Comparison of ENCODE assay signal across 11 cellular contexts in genomic region chr6:157962601-157963084, GRCh38. TPM values are rescaled to one million over a fixed set of nuclear protein-coding genes. Genes with fewer than 3 reads are reported as not detected.
DNase-seq lines count a peak whose midpoint lies in the region; ATAC-seq, FAIRE-seq and TF ChIP-seq lines count a peak whose summit lies in the region.
"Had no signal": no experiment of that assay in that cellular context is flagged by ENCODE, and none has a peak within 500 bp of the region (broad histone marks: within the 10 kb centered on the region; RNA-seq: fewer than 3 reads in every experiment).

No MANE protein-coding gene starts in this region.

- H3K27ac ChIP-seq in endothelial cell of umbilical vein (ENCODE audit: insufficient read depth, low read depth, low read length) = peak overlapping the region; percentile 50
- H3K27ac ChIP-seq: SK-N-MC had no signal

- no peak overlapping the region for H3K4me3 ChIP-seq in endothelial cell of umbilical vein (replicated peaks in 1 of 3; ENCODE audit: insufficient read depth in 1 of 3, low read depth in 1 of 3, low read length in 3 of 3)
- H3K4me3 ChIP-seq: SK-N-MC had no signal

- no peaks in the 10 kb centered on the region for H3K9me3 ChIP-seq in endothelial cell of umbilical vein (replicated peaks; ENCODE audit: control insufficient read depth, insufficient read depth, low read length)

- no peaks in the 10 kb centered on the region for H3K27me3 Mint-ChIP-seq in activated T-cell treated with anti-CD3 and anti-CD28 coated beads, Interleukin-2, amount 50 U/mL, for 24 hours
- H3K27me3 Mint-ChIP-seq in activated CD8-positive, alpha-beta T cell treated with anti-CD3 and anti-CD28 coated beads for 36 hours = no peaks in the 10 kb centered on the region
- H3K27me3 Mint-ChIP-seq in stimulated activated naive CD8-positive, alpha-beta T cell treated with anti-CD3 and anti-CD28 coated beads, Interleukin-15, amount 100 ng/mL, for 72 hours = peaks cover 7% of the 10 kb centered on the region

- peak; percentile 88 for FAIRE-seq in endothelial cell of umbilical vein (lab: Jason Lieb, UNC)
- FAIRE-seq: GM19239 had no signal

- intact Hi-C loops in activated CD8-positive, alpha-beta T cell treated with anti-CD3 and anti-CD28 coated beads for 36 hours (cut with micrococcal nuclease) = no loop called here
- intact Hi-C loops in endothelial cell of umbilical vein (cut with micrococcal nuclease) = no loop called here

- peak; percentile 46 for DNase-seq in activated T-cell treated with anti-CD3 and anti-CD28 coated beads, Interleukin-2, amount 50 U/mL, for 24 hours
- DNase-seq in activated T-cell treated with anti-CD3 and anti-CD28 coated beads, Interleukin-2, amount 50 U/mL, for 1 hour = no peak
- DNase-seq in activated CD8-positive, alpha-beta T cell treated with anti-CD3 and anti-CD28 coated beads for 36 hours = peak; percentile 46
- DNase-seq in endothelial cell of umbilical vein (ENCODE audit: low read depth, low spot score) (peak; percentile 80), omental fat pad (ENCODE audit: low spot score) (no peak), NCI-H1436 treated with DMSO at 0.1 percent for 48 hours (lab: John Stamatoyannopoulos, UW) (no peak)
- DNase-seq in stimulated activated naive CD8-positive, alpha-beta T cell treated with anti-CD3 and anti-CD28 coated beads, Interleukin-15, amount 100 ng/mL, for 72 hours = peak in 1 of 2 donors; percentile 28
- DNase-seq: activated gamma-delta T cell treated with Interleukin-2 at 50 U/mL for 16 hours had no signal

- peaks cover 27% of the 10 kb centered on the region for H3K4me1 Mint-ChIP-seq in activated T-cell treated with anti-CD3 and anti-CD28 coated beads, Interleukin-2, amount 50 U/mL, for 24 hours (ENCODE audit: low read depth)
- peaks cover 20% of the 10 kb centered on the region for H3K4me1 Mint-ChIP-seq in activated CD8-positive, alpha-beta T cell treated with anti-CD3 and anti-CD28 coated beads for 36 hours (ENCODE audit: low read depth)
- H3K4me1 Mint-ChIP-seq in stimulated activated naive CD8-positive, alpha-beta T cell treated with anti-CD3 and anti-CD28 coated beads, Interleukin-15, amount 100 ng/mL, for 72 hours = peaks cover 29% of the 10 kb centered on the region

- peaks cover 16% of the 10 kb centered on the region for H3K9me3 Mint-ChIP-seq in activated T-cell treated with anti-CD3 and anti-CD28 coated beads, Interleukin-2, amount 50 U/mL, for 24 hours
- peaks cover 18% of the 10 kb centered on the region for H3K9me3 Mint-ChIP-seq in activated CD8-positive, alpha-beta T cell treated with anti-CD3 and anti-CD28 coated beads for 36 hours
- peaks cover 23 to 27% of the 10 kb centered on the region in 2 donors for H3K9me3 Mint-ChIP-seq in stimulated activated naive CD8-positive, alpha-beta T cell treated with anti-CD3 and anti-CD28 coated beads, Interleukin-15, amount 100 ng/mL, for 72 hours

- TF ChIP-seq CTCF in activated CD8-positive, alpha-beta T cell treated with anti-CD3 and anti-CD28 coated beads for 36 hours (IDR thresholded peaks at IDR 0.05) = no peak
- TF ChIP-seq CTCF in endothelial cell of umbilical vein (IDR thresholded peaks at IDR 0.05; ENCODE audit: extremely low read depth in 1 of 2, insufficient read depth in 1 of 2, low read depth in 1 of 2, low read length in 2 of 2) = no peak
- TF ChIP-seq CTCF in omental fat pad (IDR thresholded peaks at IDR 0.05) = no peak

- peak; percentile 84 for ATAC-seq in activated CD8-positive, alpha-beta T cell treated with anti-CD3 and anti-CD28 coated beads for 36 hours
- ATAC-seq in stimulated activated naive CD8-positive, alpha-beta T cell treated with anti-CD3 and anti-CD28 coated beads, Interleukin-15, amount 100 ng/mL, for 72 hours = peak; percentile 88
- ATAC-seq in GM19455 (IDR thresholded peaks at IDR 0.05; ENCODE audit: unreplicated experiment) (no peak), omental fat pad (ENCODE audit: low FRiP score) (no peak)

- no peak for TF ChIP-seq POLR2A in endothelial cell of umbilical vein (IDR thresholded peaks at IDR 0.05; ENCODE audit: low read depth, low read length)

- BruUV-seq in endothelial cell of umbilical vein (replicated peaks; lab: Mats Ljungman, UMichigan) = no TSS peak

- H3K4me2 ChIP-seq in endothelial cell of umbilical vein (ENCODE audit: insufficient read depth, low read length) = peak overlapping the region; percentile 7

- no peak overlapping the region for H3K9ac ChIP-seq in endothelial cell of umbilical vein (replicated peaks; ENCODE audit: extremely low read depth, insufficient read depth, low read length)

- peaks cover 5% of the 10 kb centered on the region for H3K36me3 Mint-ChIP-seq in activated T-cell treated with anti-CD3 and anti-CD28 coated beads, Interleukin-2, amount 50 U/mL, for 24 hours (ENCODE audit: low read depth)
- peaks cover 14% of the 10 kb centered on the region for H3K36me3 Mint-ChIP-seq in activated CD8-positive, alpha-beta T cell treated with anti-CD3 and anti-CD28 coated beads for 36 hours (ENCODE audit: low read depth)

- H4K20me1 ChIP-seq in endothelial cell of umbilical vein (replicated peaks; ENCODE audit: control insufficient read depth, extremely low read depth, insufficient read depth, low read length) = no peaks in the 10 kb centered on the region

- peak overlapping the region; percentile 86 for H2AFZ ChIP-seq in endothelial cell of umbilical vein (ENCODE audit: low read depth, low read length)

- POLR2A ChIA-PET in activated CD8-positive, alpha-beta T cell treated with anti-CD3 and anti-CD28 coated beads for 36 hours (lab: Charles Lee) = interaction anchor here (1.5 kb wide), 1 partner anchor 20 kb away, joined by 4 read pairs; no protein-coding TSS in a partner anchor
- POLR2A ChIA-PET in endothelial cell of umbilical vein (lab: Charles Lee) = interaction anchor here (0.6 to 1.0 kb wide), 2 partner anchors 20 to 64 kb away, joined by 3 read pairs; no protein-coding TSS in a partner anchor

- H3K79me2 ChIP-seq in endothelial cell of umbilical vein (ENCODE audit: control insufficient read depth, insufficient read depth, low read length) = no peaks in the 10 kb centered on the region

- dilution Hi-C loops in endothelial cell of umbilical vein (cut with MboI; ENCODE audit: extremely low pct_ligation_motif_present, low sequenced_read_pairs) = no loop called here

- CTCF ChIA-PET in activated CD8-positive, alpha-beta T cell treated with anti-CD3 and anti-CD28 coated beads for 36 hours (lab: Charles Lee) = interaction anchor here (1.0 to 1.7 kb wide), 3 partner anchors 9 to 64 kb away, joined by 4 to 7 read pairs (median 5); no protein-coding TSS in a partner anchor
- CTCF ChIA-PET in endothelial cell of umbilical vein (lab: Charles Lee) = interaction anchor here (0.6 to 2.6 kb wide), 7 partner anchors 9 to 108 kb away, joined by 3 to 10 read pairs (median 4); no protein-coding TSS in a partner anchor

- H3K4me1 ChIP-seq in endothelial cell of umbilical vein (ENCODE audit: control insufficient read depth, extremely low read depth, insufficient read depth, low read length) = peaks cover 9% of the 10 kb centered on the region

- peak overlapping the region; percentile 41 for H3K4me3 Mint-ChIP-seq in activated T-cell treated with anti-CD3 and anti-CD28 coated beads, Interleukin-2, amount 50 U/mL, for 24 hours
- peak overlapping the region; percentile 59 for H3K4me3 Mint-ChIP-seq in activated CD8-positive, alpha-beta T cell treated with anti-CD3 and anti-CD28 coated beads for 36 hours
- H3K4me3 Mint-ChIP-seq in stimulated activated naive CD8-positive, alpha-beta T cell treated with anti-CD3 and anti-CD28 coated beads, Interleukin-15, amount 100 ng/mL, for 72 hours = peak overlapping the region; percentile 73 to 83

- H3K36me3 ChIP-seq in endothelial cell of umbilical vein (ENCODE audit: control insufficient read depth in 2 of 2, extremely low read depth in 1 of 2, insufficient read depth in 2 of 2, low read length in 2 of 2) = no peaks in the 10 kb centered on the region

- H3K27me3 ChIP-seq in endothelial cell of umbilical vein (ENCODE audit: control insufficient read depth in 2 of 2, insufficient read depth in 2 of 2, low read length in 2 of 2) = no peaks in the 10 kb centered on the region

- peak overlapping the region; percentile 85 for H3K27ac Mint-ChIP-seq in activated T-cell treated with anti-CD3 and anti-CD28 coated beads, Interleukin-2, amount 50 U/mL, for 24 hours
- H3K27ac Mint-ChIP-seq in activated CD8-positive, alpha-beta T cell treated with anti-CD3 and anti-CD28 coated beads for 36 hours = peak overlapping the region; percentile 88
- peak overlapping the region; percentile 83 to 96 for H3K27ac Mint-ChIP-seq in stimulated activated naive CD8-positive, alpha-beta T cell treated with anti-CD3 and anti-CD28 coated beads, Interleukin-15, amount 100 ng/mL, for 72 hours

- H3K9me1 ChIP-seq in endothelial cell of umbilical vein (replicated peaks; ENCODE audit: control insufficient read depth, extremely low read depth, insufficient read depth, low read length) = no peaks in the 10 kb centered on the region

TF ChIP-seq in endothelial cell of umbilical vein, 7 proteins besides CTCF, POLR2A, EP300 and RAD21:
- TF ChIP-seq EZH2 (IDR thresholded peaks at IDR 0.05; ENCODE audit: borderline replicate concordance, low read depth, low read length, severe bottlenecking) (no peak), MYC (IDR thresholded peaks at IDR 0.05; ENCODE audit: low read depth, low read length) (no peak), MAX (IDR thresholded peaks at IDR 0.05; ENCODE audit: insufficient read depth, insufficient read length) (no peak), GATA2 (IDR thresholded peaks at IDR 0.05; ENCODE audit: insufficient read depth, insufficient read length, low read depth, low read length) (peak; percentile 12), JUN (IDR thresholded peaks at IDR 0.05; ENCODE audit: borderline replicate concordance, insufficient read depth, insufficient read length, low read depth) (no peak), FOS (IDR thresholded peaks at IDR 0.05; ENCODE audit: borderline replicate concordance, insufficient read depth, low read length) (peak; percentile 36), POLR2AphosphoS5 (IDR thresholded peaks at IDR 0.05; ENCODE audit: insufficient read depth, low read depth, low read length) (no peak)

RNA-seq across cellular contexts. Expression of gene SYNJ2, which starts 19.0 kb away (rescaled TPM):
- 10 to 100 TPM; 27.7 to 28.5 TPM for total RNA-seq in activated CD8-positive, alpha-beta T cell treated with anti-CD3 and anti-CD28 coated beads for 36 hours
- total RNA-seq in endothelial cell of umbilical vein (71.8 and 78.2 TPM in 2 replicates), omental fat pad (10 to 100 TPM in 1 of 4 donors, 1 to 10 TPM in 3; 2.3 to 27.6 (median 6.4) TPM)
- polyA plus RNA-seq in endothelial cell of umbilical vein = 32.4 and 35.1 TPM in 2 replicates
- 42.1 and 44.6 TPM in 2 replicates for polyA plus RNA-seq in endothelial cell of umbilical vein (2011; cell fraction: cytosol; rRNA removed)
- polyA plus RNA-seq in endothelial cell of umbilical vein (2011; cell fraction: nucleus; rRNA removed) = 85.0 and 90.0 TPM in 2 replicates
- 28.3 and 54.5 TPM in 2 replicates for polyA plus RNA-seq in endothelial cell of umbilical vein (2012)
- 76.8 and 82.3 TPM in 2 replicates for polyA minus RNA-seq in endothelial cell of umbilical vein
- polyA minus RNA-seq in endothelial cell of umbilical vein (2011; cell fraction: cytosol; rRNA and poly(A)+ RNA removed) = 12.2 TPM
- 77.9 and 82.2 TPM in 2 replicates for polyA minus RNA-seq in endothelial cell of umbilical vein (2011; cell fraction: nucleus; rRNA and poly(A)+ RNA removed)

Comparison
In these comparisons a context has a peak if more than half of its experiments do, and no peak if none do; other contexts are left out.
1. DNase-seq: peak in activated T-cell treated with anti-CD3 and anti-CD28 coated beads, Interleukin-2, amount 50 U/mL, for 24 hours (single experiment), activated CD8-positive, alpha-beta T cell treated with anti-CD3 and anti-CD28 coated beads for 36 hours (single experiment) and endothelial cell of umbilical vein (single experiment); none in activated T-cell treated with anti-CD3 and anti-CD28 coated beads, Interleukin-2, amount 50 U/mL, for 1 hour (single experiment), omental fat pad (single experiment) and NCI-H1436 treated with DMSO at 0.1 percent for 48 hours (single experiment).
2. ATAC-seq: peak in activated CD8-positive, alpha-beta T cell treated with anti-CD3 and anti-CD28 coated beads for 36 hours (single experiment) and stimulated activated naive CD8-positive, alpha-beta T cell treated with anti-CD3 and anti-CD28 coated beads, Interleukin-15, amount 100 ng/mL, for 72 hours (single experiment); none in GM19455 (single experiment) and omental fat pad (single experiment).
3. Peak in every context shown above with its lines, with median percentiles within 50 percentile points of each other: H3K27ac Mint-ChIP-seq and H3K4me3 Mint-ChIP-seq.